In genomic region chr6:34098045-34098936, GRCh38 we compare ENCODE assay signal across 2 cellular contexts.
TF ChIP-seq lines count a peak whose summit lies in the region.

No MANE protein-coding gene starts in this region.

TF ChIP-seq in K562, 482 proteins besides CTCF, POLR2A, EP300 and RAD21:
- TF ChIP-seq TRIM25 (IDR thresholded peaks at IDR 0.05; ENCODE audit: borderline replicate concordance), result no peak
- TF ChIP-seq ZC3H4 (CRISPR knock-in tag; IDR thresholded peaks at IDR 0.05; ENCODE audit: borderline replicate concordance), result no peak
- peak; percentile 24; the same call in 1 of the 2 replicates for TF ChIP-seq MAFG (tag; conservative IDR thresholded peaks at IDR 0.05)
- no peak for TF ChIP-seq NFATC3 (IDR thresholded peaks at IDR 0.05)
- no peak for TF ChIP-seq IFI16 (CRISPR knock-in tag; IDR thresholded peaks at IDR 0.05)
- TF ChIP-seq PRDM10 (IDR thresholded peaks at IDR 0.05; ENCODE audit: partially characterized antibody), result no peak
- TF ChIP-seq RBM25 (IDR thresholded peaks at IDR 0.05; ENCODE audit: low read depth, low read length, severe bottlenecking), result peak; percentile 55
- TF ChIP-seq RBM34 (IDR thresholded peaks at IDR 0.05; ENCODE audit: borderline replicate concordance, insufficient read depth, low read length), result no peak
- TF ChIP-seq ZNF316 (IDR thresholded peaks at IDR 0.05), result 0 out of 2 replicates have a peak, but pooled peaks have one; percentile 12
- no peak for TF ChIP-seq CBX3 (IDR thresholded peaks at IDR 0.05; ENCODE audit: borderline replicate concordance in 1 of 2, low read length in 2 of 2)
- TF ChIP-seq ZBTB26 (CRISPR knock-in tag; IDR thresholded peaks at IDR 0.05), result no peak
- no peak for TF ChIP-seq CEBPG (CRISPR knock-in tag; IDR thresholded peaks at IDR 0.05)
- no peak for TF ChIP-seq CEBPG (tag; conservative IDR thresholded peaks at IDR 0.05 in 1 of 2, IDR thresholded peaks at IDR 0.05 in 1 of 2)
- TF ChIP-seq PCBP1 (IDR thresholded peaks at IDR 0.05; ENCODE audit: low read depth, low read length, poor library complexity, severe bottlenecking), result no peak
- TF ChIP-seq C11orf30 (IDR thresholded peaks at IDR 0.05; ENCODE audit: low read depth), result 0 out of 2 replicates have a peak, but pooled peaks have one; percentile 6
- TF ChIP-seq SRF (CRISPR knock-in tag; IDR thresholded peaks at IDR 0.05), result no peak
- no peak for TF ChIP-seq ELF2 (CRISPR knock-in tag; IDR thresholded peaks at IDR 0.05)

TF ChIP-seq in neural cell, 6 proteins besides CTCF, POLR2A, EP300 and RAD21:
- TF ChIP-seq POLR2AphosphoS5 (IDR thresholded peaks at IDR 0.05), result no peak
- no peak for TF ChIP-seq TAF1 (IDR thresholded peaks at IDR 0.05; ENCODE audit: low read depth)
- no peak for TF ChIP-seq REST (IDR thresholded peaks at IDR 0.05; ENCODE audit: borderline replicate concordance)
- no peak for TF ChIP-seq SMC3 (conservative IDR thresholded peaks at IDR 0.05; ENCODE audit: poor library complexity)
